In the genomic region with DNA sequence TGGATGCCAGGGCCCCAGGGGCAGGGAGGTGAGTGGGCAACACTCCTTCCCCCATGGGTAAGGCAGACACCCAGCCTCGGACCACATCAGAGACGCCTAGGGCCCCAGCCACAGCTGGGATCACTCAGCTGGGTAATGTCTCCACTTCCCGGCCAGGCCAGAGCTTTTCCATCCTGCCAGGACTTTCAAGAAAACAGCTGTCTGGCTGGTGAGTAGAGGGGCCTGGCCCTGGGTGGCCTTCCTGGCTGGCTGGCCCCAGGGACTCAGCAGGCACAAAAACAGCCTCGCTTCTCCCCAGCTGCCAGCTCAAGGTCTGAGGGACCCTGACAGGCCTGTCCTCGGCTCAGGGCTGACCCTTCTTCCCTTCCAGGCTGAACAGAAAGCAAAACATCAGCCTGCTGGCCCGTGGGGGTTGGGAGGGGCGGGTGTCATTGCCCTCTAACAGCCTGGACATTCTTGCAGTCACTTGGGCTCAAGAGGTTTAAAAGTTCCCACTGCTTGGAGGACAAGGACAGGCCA, we compare ENCODE assay signal across 13 cellular contexts. TPM values are rescaled to one million over a fixed set of nuclear protein-coding genes. Genes with fewer than 3 reads are reported as not detected.
DNase-seq lines count a peak whose midpoint lies in the region; ATAC-seq and TF ChIP-seq lines count a peak whose summit lies in the region.
"Had no signal": no experiment of that assay in that cellular context is flagged by ENCODE, and none has a peak within 500 bp of the region (broad histone marks: within the 10 kb centered on the region; RNA-seq: fewer than 3 reads in every experiment).

No MANE protein-coding gene starts in this region.

- H3K9ac ChIP-seq in fibroblast of lung (ENCODE audit: insufficient read depth, low read length) (peak overlapping the region; percentile 34), subcutaneous abdominal adipose tissue (ENCODE audit: low read length in 5 of 5) (peak overlapping the region in 2 of 5 donors; percentile 24 to 32)

- H3K4me3 ChIP-seq in H7 (ENCODE audit: insufficient read depth, low read depth, low read length), result no peak overlapping the region
- H3K4me3 ChIP-seq in fibroblast of lung (replicated peaks in 1 of 4; ENCODE audit: control extremely low read depth in 1 of 4, insufficient read depth in 1 of 4, low read depth in 3 of 4, low read length in 4 of 4), result no peak overlapping the region
- H3K4me3 ChIP-seq in lung, result no peak overlapping the region
- no peak overlapping the region for H3K4me3 ChIP-seq in subcutaneous abdominal adipose tissue (ENCODE audit: low read depth in 1 of 5, low read length in 5 of 5)

- peak overlapping the region; percentile 43 for H2AFZ ChIP-seq in fibroblast of lung (ENCODE audit: low read length)

- peaks cover 0 to 12% of the 10 kb centered on the region in 2 donors for H3K4me1 Mint-ChIP-seq in natural killer cell treated with Interleukin-12 subunit alpha and Interleukin-12 subunit beta and Interleukin-15 and Interleukin-18, amount 100 ng/mL, for 72 hours (ENCODE audit: low read depth in 2 of 2)

- H3K4me3 Mint-ChIP-seq in natural killer cell treated with Interleukin-12 subunit alpha and Interleukin-12 subunit beta and Interleukin-15 and Interleukin-18, amount 100 ng/mL, for 72 hours, result no peak overlapping the region
- H3K4me3 Mint-ChIP-seq: activated T-cell treated with anti-CD3 and anti-CD28 coated beads, Interleukin-2, amount 50 U/mL, for 24 hours; natural killer cell had no signal

- no peak for TF ChIP-seq CTCF in fibroblast of lung (conservative IDR thresholded peaks at IDR 0.05 in 1 of 2, IDR thresholded peaks at IDR 0.05 in 1 of 2; ENCODE audit: low read depth in 1 of 2, low read length in 2 of 2)
- TF ChIP-seq CTCF in lung (IDR thresholded peaks at IDR 0.05; ENCODE audit: control extremely low read depth, extremely low read depth), result no peak
- TF ChIP-seq CTCF in foreskin keratinocyte (conservative IDR thresholded peaks at IDR 0.05), result no peak

- peaks cover 23 to 25% of the 10 kb centered on the region in 2 donors for H3K27me3 Mint-ChIP-seq in natural killer cell treated with Interleukin-12 subunit alpha and Interleukin-12 subunit beta and Interleukin-15 and Interleukin-18, amount 100 ng/mL, for 72 hours

- 46 to 71% methylated on average over 7 of the region's 7 CpGs for WGBS in lung, 2 donors

- no peaks in the 10 kb centered on the region for H4K20me1 ChIP-seq in fibroblast of lung (ENCODE audit: control insufficient read depth, extremely low read depth, insufficient read depth, low read length)

- H3K27me3 ChIP-seq in H7 (ENCODE audit: control insufficient read depth, insufficient read depth, low read length) (no peaks in the 10 kb centered on the region), fibroblast of lung (ENCODE audit: control insufficient read depth, insufficient read depth, low read length) (peaks cover 2% of the 10 kb centered on the region), lung (ENCODE audit: control insufficient read depth, insufficient read depth) (no peaks in the 10 kb centered on the region), subcutaneous abdominal adipose tissue (ENCODE audit: control insufficient read depth in 5 of 5, insufficient read depth in 4 of 5, low read length in 5 of 5) (peaks cover 0 to 4% (median 3%) of the 10 kb centered on the region in 5 donors), foreskin keratinocyte (peaks cover 43% of the 10 kb centered on the region)

- H3K36me3 Mint-ChIP-seq in natural killer cell treated with Interleukin-12 subunit alpha and Interleukin-12 subunit beta and Interleukin-15 and Interleukin-18, amount 100 ng/mL, for 72 hours, result no peaks in the 10 kb centered on the region
- H3K36me3 Mint-ChIP-seq: natural killer cell had no signal

- H3K9me3 ChIP-seq in fibroblast of lung (ENCODE audit: control insufficient read depth, insufficient read depth, low read depth, low read length), result no peaks in the 10 kb centered on the region
- no peaks in the 10 kb centered on the region for H3K9me3 ChIP-seq in lung (ENCODE audit: control insufficient read depth in 2 of 2, insufficient read depth in 1 of 2, low read length in 1 of 2)
- no peaks in the 10 kb centered on the region for H3K9me3 ChIP-seq in subcutaneous abdominal adipose tissue (ENCODE audit: control insufficient read depth in 5 of 5, low read length in 5 of 5)

- H3K4me1 ChIP-seq in fibroblast of lung (ENCODE audit: control insufficient read depth, extremely low read depth, insufficient read depth, low read length), result peaks cover 5% of the 10 kb centered on the region
- peaks cover 0 to 4% of the 10 kb centered on the region in 2 donors for H3K4me1 ChIP-seq in lung (ENCODE audit: control insufficient read depth in 2 of 2, insufficient read depth in 2 of 2, low read length in 2 of 2)
- H3K4me1 ChIP-seq in subcutaneous abdominal adipose tissue (ENCODE audit: control insufficient read depth in 5 of 5, insufficient read depth in 5 of 5, low read length in 5 of 5), result peaks cover 3 to 22% (median 17%) of the 10 kb centered on the region in 5 donors
- peaks cover 3% of the 10 kb centered on the region for H3K4me1 ChIP-seq in foreskin keratinocyte

- ATAC-seq in lung (ENCODE audit: insufficient read depth, low FRiP score), result no peak
- ATAC-seq in natural killer cell treated with Interleukin-12 subunit alpha and Interleukin-12 subunit beta and Interleukin-15 and Interleukin-18, amount 100 ng/mL, for 72 hours, result no peak
- ATAC-seq in foreskin keratinocyte, result no peak
- ATAC-seq: natural killer cell had no signal

- DNase-seq in H7 (peak; percentile 55), fibroblast of lung (ENCODE audit: low read depth in 2 of 2) (peak in 1 of 2 donors; percentile 69), lung (ENCODE audit: low spot score) (peak; percentile 39), NCI-H1092 (lab: John Stamatoyannopoulos, UW) (no peak), foreskin keratinocyte (no peak)
- DNase-seq in natural killer cell treated with Interleukin-12 subunit alpha and Interleukin-12 subunit beta and Interleukin-15 and Interleukin-18, amount 100 ng/mL, for 72 hours (ENCODE audit: low spot score), result no peak
- DNase-seq in central memory CD4-positive, alpha-beta T cell, result no peak
- DNase-seq: activated CD4-positive, CD25-positive, alpha-beta regulatory T cell treated with anti-CD3 and anti-CD28 coated beads, Interleukin-2, amount 50 U/mL, for 72 hours; activated T-cell treated with anti-CD3 and anti-CD28 coated beads, Interleukin-2, amount 50 U/mL, for 24 hours; Kasumi-1; natural killer cell had no signal

- H3K4me2 ChIP-seq in fibroblast of lung (ENCODE audit: extremely low read depth, insufficient read depth, low read length), result peak overlapping the region; percentile 49

- H3K36me3 ChIP-seq in H7 (replicated peaks; ENCODE audit: control insufficient read depth, insufficient read depth, low read length) (no peaks in the 10 kb centered on the region), fibroblast of lung (ENCODE audit: control insufficient read depth, insufficient read depth, low read length) (no peaks in the 10 kb centered on the region), lung (ENCODE audit: control insufficient read depth in 2 of 2, insufficient read depth in 2 of 2, low read length in 2 of 2) (no peaks in the 10 kb centered on the region), subcutaneous abdominal adipose tissue (ENCODE audit: control insufficient read depth in 5 of 5, insufficient read depth in 5 of 5, low read length in 5 of 5) (no peaks in the 10 kb centered on the region)

- no peak overlapping the region for H3K27ac ChIP-seq in fibroblast of lung (ENCODE audit: insufficient read depth, low read length)
- peak overlapping the region in 1 of 2 donors; percentile 73 for H3K27ac ChIP-seq in lung (ENCODE audit: low read depth in 1 of 2, low read length in 1 of 2)
- H3K27ac ChIP-seq in subcutaneous abdominal adipose tissue (ENCODE audit: low read depth, low read length), result peak overlapping the region; percentile 37
- no peak overlapping the region for H3K27ac ChIP-seq in foreskin keratinocyte
- H3K27ac ChIP-seq: C4-2B had no signal

- H3K27ac Mint-ChIP-seq in natural killer cell treated with Interleukin-12 subunit alpha and Interleukin-12 subunit beta and Interleukin-15 and Interleukin-18, amount 100 ng/mL, for 72 hours, result no peak overlapping the region
- H3K27ac Mint-ChIP-seq: activated T-cell treated with anti-CD3 and anti-CD28 coated beads, Interleukin-2, amount 50 U/mL, for 24 hours; natural killer cell had no signal

- H3K79me2 ChIP-seq in fibroblast of lung (ENCODE audit: control insufficient read depth, insufficient read depth, low read length), result no peaks in the 10 kb centered on the region

- no peaks in the 10 kb centered on the region for H3K9me3 Mint-ChIP-seq in natural killer cell treated with Interleukin-12 subunit alpha and Interleukin-12 subunit beta and Interleukin-15 and Interleukin-18, amount 100 ng/mL, for 72 hours
- H3K9me3 Mint-ChIP-seq: activated T-cell treated with anti-CD3 and anti-CD28 coated beads, Interleukin-2, amount 50 U/mL, for 24 hours; natural killer cell had no signal

RNA-seq across cellular contexts. Expression of gene JPH3, which starts 45.3 kb away (rescaled TPM):
- 24.0 and 25.6 TPM in 2 replicates for total RNA-seq in H7 (2014; rRNA removed; shearing (Covaris generic))
- total RNA-seq in fibroblast of lung (not detected in 2 replicates), lung (under 1 TPM; 0.21 to 0.68 TPM), foreskin keratinocyte (not detected in 2 replicates)
- polyA plus RNA-seq in fibroblast of lung (0.01 TPM in 1 of 2 replicates, not detected in the other), lung (under 1 TPM; 0.04 to 0.05 TPM), foreskin keratinocyte (not detected in 2 replicates)
- polyA plus RNA-seq in fibroblast of lung (2012), result not detected in 2 replicates
- polyA minus RNA-seq in fibroblast of lung (ENCODE audit: low replicate concordance), result 0.12 TPM in 1 of 2 replicates, not detected in the other
- not detected for total RNA-seq in natural killer cell treated with Interleukin-12 subunit alpha and Interleukin-12 subunit beta and Interleukin-15 and Interleukin-18, amount 100 ng/mL, for 72 hours
- total RNA-seq: natural killer cell had no signal

Comparison
In these comparisons a context has a peak if more than half of its experiments do, and no peak if none do; other contexts are left out.
1. DNase-seq: peak in H7 (single experiment) and lung (single experiment); none in natural killer cell treated with Interleukin-12 subunit alpha and Interleukin-12 subunit beta and Interleukin-15 and Interleukin-18, amount 100 ng/mL, for 72 hours (single experiment), NCI-H1092 (single experiment), foreskin keratinocyte (0 of 2) and central memory CD4-positive, alpha-beta T cell (single experiment).
2. RNA of gene JPH3, which starts 45.3 kb away (total RNA-seq): 24.0 to 25.6 TPM in H7; 0.21 to 0.68 TPM in lung, not detected in natural killer cell treated with Interleukin-12 subunit alpha and Interleukin-12 subunit beta and Interleukin-15 and Interleukin-18, amount 100 ng/mL, for 72 hours, not detected in fibroblast of lung and not detected in foreskin keratinocyte; every median in the first group is over 10 times any median in the second.